In genomic region chr11:110948112-110948511, GRCh38 we compare ENCODE assay signal across 26 cellular contexts.
DNase-seq lines count a peak whose midpoint lies in the region; ATAC-seq and TF ChIP-seq lines count a peak whose summit lies in the region.
"Had no signal": no experiment of that assay in that cellular context is flagged by ENCODE, and none has a peak within 500 bp of the region (broad histone marks: within the 10 kb centered on the region; RNA-seq: fewer than 3 reads in every experiment).

No MANE protein-coding gene starts in this region.

- no peak for TF ChIP-seq CTCF in suprapubic skin (IDR thresholded peaks at IDR 0.05)

- H3K9me3 Mint-ChIP-seq in activated T-cell treated with anti-CD3 and anti-CD28 coated beads, Interleukin-2, amount 50 U/mL, for 24 hours: no peaks in the 10 kb centered on the region

- H3K4me1 ChIP-seq in adipocyte (ENCODE audit: control insufficient read depth, insufficient read depth, low read length) (peaks cover 50% of the 10 kb centered on the region), right cardiac atrium (ENCODE audit: control insufficient read depth, insufficient read depth, low read length) (peaks cover 2% of the 10 kb centered on the region), suprapubic skin (peaks cover 20% of the 10 kb centered on the region)
- H3K4me1 ChIP-seq: HAP-1, pancreas, right lobe of liver had no signal

- H3K4me1 Mint-ChIP-seq in activated T-cell treated with anti-CD3 and anti-CD28 coated beads, Interleukin-2, amount 50 U/mL, for 24 hours (ENCODE audit: low read depth): no peaks in the 10 kb centered on the region
- H3K4me1 Mint-ChIP-seq: activated B cell treated with CpG ODN at 0.5 μM for 24 hours, natural killer cell had no signal

- H3K9ac ChIP-seq in adipocyte (ENCODE audit: low read length): peak overlapping the region; percentile 59
- H3K9ac ChIP-seq: KMS-11 had no signal

- H3K9me3 ChIP-seq in adipocyte (ENCODE audit: control insufficient read depth, low read length): no peaks in the 10 kb centered on the region
- H3K9me3 ChIP-seq in right cardiac atrium (ENCODE audit: control insufficient read depth, low read length): no peaks in the 10 kb centered on the region
- no peaks in the 10 kb centered on the region for H3K9me3 ChIP-seq in suprapubic skin
- H3K9me3 ChIP-seq: HAP-1, pancreas, right lobe of liver had no signal

- ATAC-seq in right cardiac atrium: peak; percentile 65 to 85
- no peak for ATAC-seq in GM18498 (IDR thresholded peaks at IDR 0.05; ENCODE audit: unreplicated experiment)
- ATAC-seq: left colon, natural killer cell, right lobe of liver had no signal

- H3K27me3 Mint-ChIP-seq in activated T-cell treated with anti-CD3 and anti-CD28 coated beads, Interleukin-2, amount 50 U/mL, for 24 hours: no peaks in the 10 kb centered on the region
- H3K27me3 Mint-ChIP-seq: activated B cell treated with CpG ODN at 0.5 μM for 24 hours; CD4-positive, alpha-beta T cell had no signal

- no peaks in the 10 kb centered on the region for H3K27me3 ChIP-seq in adipocyte (replicated peaks; ENCODE audit: control insufficient read depth, insufficient read depth, low read length)
- no peaks in the 10 kb centered on the region for H3K27me3 ChIP-seq in right cardiac atrium (ENCODE audit: control insufficient read depth, insufficient read depth)
- H3K27me3 ChIP-seq in suprapubic skin: no peaks in the 10 kb centered on the region
- H3K27me3 ChIP-seq: pancreas, right lobe of liver had no signal

- TF ChIP-seq POLR2A in suprapubic skin (IDR thresholded peaks at IDR 0.05): no peak

- no peak for TF ChIP-seq EP300 in suprapubic skin (IDR thresholded peaks at IDR 0.05)

- 69% methylated on average over 3 of the region's 3 CpGs for WGBS in right cardiac atrium
- 75% methylated on average over 3 of the region's 3 CpGs for WGBS in suprapubic skin

- H3K36me3 Mint-ChIP-seq in activated T-cell treated with anti-CD3 and anti-CD28 coated beads, Interleukin-2, amount 50 U/mL, for 24 hours (ENCODE audit: low read depth): no peaks in the 10 kb centered on the region
- H3K36me3 Mint-ChIP-seq: mesothelial cell of epicardium, natural killer cell had no signal

- DNase-seq in adipocyte (ENCODE audit: low read depth) (peak; percentile 77), fibroblast of peridontal ligament (ENCODE audit: extremely low read depth) (peak; percentile 53), right cardiac atrium (no peak), suprapubic skin (ENCODE audit: low spot score in 2 of 2) (no peak), DMS153 (lab: John Stamatoyannopoulos, UW) (no peak), AML-193 (lab: John Stamatoyannopoulos, UW) (no peak)
- no peak for DNase-seq in activated T-cell treated with anti-CD3 and anti-CD28 coated beads, Interleukin-2, amount 50 U/mL, for 24 hours
- DNase-seq: activated B cell treated with CpG ODN at 0.5 μM for 24 hours; activated CD4-positive, alpha-beta T cell treated with anti-CD3 and anti-CD28 coated beads, Interleukin-2, amount 50 U/mL, for 4 hours; activated CD8-positive, alpha-beta memory T cell treated with anti-CD3 and anti-CD28 coated beads, Interleukin-2, amount 50 U/mL, for 48 hours; activated effector memory CD4-positive, alpha-beta T cell treated with Interleukin-2 at 50 U/mL for 16 hours; CD4-positive, alpha-beta T cell; DMS 273 treated with DMSO at 0.1 percent for 48 hours; left colon; natural killer cell; NCI-H1694; NCI-H2171 treated with DMSO at 0.1 percent for 48 hours; NCI-H526 treated with DMSO at 0.1 percent for 48 hours; pancreas; right lobe of liver; T-helper 9 cell had no signal

- intact Hi-C loops in right cardiac atrium (cut with DNase I): loop anchor here in 1 of 4 donors (10.0 kb wide), 1 partner anchor 57 kb away; no protein-coding TSS in a partner anchor

- H3K4me3 ChIP-seq in adipocyte (ENCODE audit: low read length) (no peak overlapping the region), right cardiac atrium (ENCODE audit: low read length) (no peak overlapping the region), suprapubic skin (no peak overlapping the region)
- H3K4me3 ChIP-seq: HAP-1, pancreas, right lobe of liver had no signal

- H3K36me3 ChIP-seq in adipocyte (ENCODE audit: control insufficient read depth, insufficient read depth, low read length, severe bottlenecking) (no peaks in the 10 kb centered on the region), suprapubic skin (no peaks in the 10 kb centered on the region)
- H3K36me3 ChIP-seq: HAP-1, pancreas, right lobe of liver had no signal

- H3K4me3 Mint-ChIP-seq in activated T-cell treated with anti-CD3 and anti-CD28 coated beads, Interleukin-2, amount 50 U/mL, for 24 hours: no peak overlapping the region
- H3K4me3 Mint-ChIP-seq: activated B cell treated with CpG ODN at 0.5 μM for 24 hours; CD4-positive, alpha-beta T cell; mesothelial cell of epicardium; natural killer cell had no signal

- H3K27ac Mint-ChIP-seq in activated T-cell treated with anti-CD3 and anti-CD28 coated beads, Interleukin-2, amount 50 U/mL, for 24 hours: no peak overlapping the region
- H3K27ac Mint-ChIP-seq: activated B cell treated with CpG ODN at 0.5 μM for 24 hours; CD4-positive, alpha-beta T cell; mesothelial cell of epicardium; natural killer cell had no signal

- H3K27ac ChIP-seq in right cardiac atrium (ENCODE audit: low read length) (no peak overlapping the region), suprapubic skin (peak overlapping the region; percentile 45)
- H3K27ac ChIP-seq: KMS-11, pancreas, right lobe of liver, RWPE1 had no signal

Comparison
In these comparisons a context has a peak if more than half of its experiments do, and no peak if none do; other contexts are left out.
1. DNase-seq: peak in adipocyte (single experiment) and fibroblast of peridontal ligament (single experiment); none in right cardiac atrium (0 of 3), suprapubic skin (0 of 2), activated T-cell treated with anti-CD3 and anti-CD28 coated beads, Interleukin-2, amount 50 U/mL, for 24 hours (single experiment), DMS153 (single experiment) and AML-193 (0 of 2).